ENCODE assay signal across 1 cellular context in the genomic region with DNA sequence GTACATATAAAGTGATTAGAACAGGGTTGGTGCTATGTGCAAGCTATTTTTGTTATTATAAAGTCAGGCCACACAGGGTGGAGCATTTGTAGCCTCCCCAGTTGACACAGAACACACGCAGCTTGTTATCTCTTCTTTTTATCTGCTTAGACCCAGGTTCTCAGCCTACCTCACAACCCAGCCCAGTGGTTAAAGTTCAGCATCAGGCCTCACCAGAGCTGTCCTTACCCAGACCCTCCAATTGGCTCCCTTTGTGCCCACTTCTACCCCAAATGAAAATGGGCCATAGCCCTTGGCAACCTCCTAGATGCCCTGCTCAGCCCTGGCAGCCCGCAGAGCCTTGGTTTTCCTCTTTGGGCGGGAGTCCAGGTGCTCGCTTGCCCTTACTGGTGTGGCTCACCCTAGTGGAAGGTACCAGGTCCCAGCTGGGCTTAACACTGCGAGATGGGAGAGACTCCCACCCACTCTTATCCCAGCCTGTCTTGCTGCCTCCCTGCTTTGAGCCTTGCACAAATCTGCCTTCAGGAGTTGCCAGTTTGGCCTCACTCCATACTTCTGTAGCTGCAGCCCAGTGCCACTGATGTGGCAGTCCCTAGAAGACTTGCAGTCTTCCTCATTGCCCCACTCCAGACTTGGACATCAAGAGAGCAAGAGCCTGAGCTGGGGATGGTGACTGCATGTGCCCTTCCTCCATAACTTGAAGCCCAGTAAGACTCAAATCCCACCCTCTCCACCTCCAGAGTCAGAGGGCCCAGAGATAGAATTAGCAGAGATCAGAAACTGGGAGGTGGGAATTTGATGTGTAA.
TF ChIP-seq lines count a peak whose summit lies in the region.

No MANE protein-coding gene starts in this region.

TF ChIP-seq in H1, 55 proteins besides CTCF, POLR2A, EP300 and RAD21:
- TF ChIP-seq RFX5 (IDR thresholded peaks at IDR 0.05; ENCODE audit: borderline replicate concordance, low read depth, low read length) (no peak), BACH1 (IDR thresholded peaks at IDR 0.05; ENCODE audit: low read length) (no peak), SRF (IDR thresholded peaks at IDR 0.05; ENCODE audit: low read depth, low read length) (no peak), SIX5 (IDR thresholded peaks at IDR 0.05; ENCODE audit: low read depth, low read length) (no peak), MAFK (IDR thresholded peaks at IDR 0.05; ENCODE audit: low read depth, low read length) (no peak), USF2 (IDR thresholded peaks at IDR 0.05; ENCODE audit: low read length) (no peak), MAX (IDR thresholded peaks at IDR 0.05) (no peak), CBX8 (IDR thresholded peaks at IDR 0.05; ENCODE audit: borderline replicate concordance, low read depth, low read length) (no peak), EZH2 (IDR thresholded peaks at IDR 0.05; ENCODE audit: low read depth, low read length, severe bottlenecking) (no peak)
